1 cellular context compared by ENCODE assay signal in genomic region chr2:231369580-231370428, GRCh38.
TF ChIP-seq lines count a peak whose summit lies in the region.

No MANE protein-coding gene starts in this region.

TF ChIP-seq in WTC11, 78 proteins besides CTCF, POLR2A, EP300 and RAD21 (continued from another document):
- peak; percentile 53; the same call in 1 of the 2 replicates for TF ChIP-seq MAX (CRISPR knock-in tag; IDR thresholded peaks at IDR 0.05)
- no peak for TF ChIP-seq IRF1 (CRISPR knock-in tag; IDR thresholded peaks at IDR 0.05)
- TF ChIP-seq TEAD4 (CRISPR knock-in tag; IDR thresholded peaks at IDR 0.05), result no peak
- peak; percentile 1; the same call in 1 of the 2 replicates for TF ChIP-seq E2F5 (CRISPR knock-in tag; IDR thresholded peaks at IDR 0.05)
- TF ChIP-seq PRDM15 (CRISPR knock-in tag; IDR thresholded peaks at IDR 0.05), result peak; percentile 56; the same call in 1 of the 2 replicates
- TF ChIP-seq ERG (CRISPR knock-in tag; IDR thresholded peaks at IDR 0.05), result peak; percentile 34; the same call in 1 of the 2 replicates
- no peak for TF ChIP-seq ETV6 (CRISPR knock-in tag; IDR thresholded peaks at IDR 0.05)
- TF ChIP-seq JUN (CRISPR knock-in tag; IDR thresholded peaks at IDR 0.05), result no peak
- no peak for TF ChIP-seq PRRX2 (CRISPR knock-in tag; IDR thresholded peaks at IDR 0.05)
- TF ChIP-seq NR3C1 (CRISPR knock-in tag; conservative IDR thresholded peaks at IDR 0.05; ENCODE audit: low read depth), result no peak
